19 cellular contexts compared by ENCODE assay signal in genomic region chr5:139807647-139808030, GRCh38. TPM values are rescaled to one million over a fixed set of nuclear protein-coding genes. Genes with fewer than 3 reads are reported as not detected.
A peak's percentile ranks its signal among the peaks of the same experiment; 100 is the strongest.
DNase-seq lines count a peak whose midpoint lies in the region; ATAC-seq, FAIRE-seq and TF ChIP-seq lines count a peak whose summit lies in the region.
"Had no signal": no experiment of that assay in that cellular context is flagged by ENCODE, and none has a peak within 500 bp of the region (broad histone marks: within the 10 kb centered on the region; RNA-seq: fewer than 3 reads in every experiment).

No MANE protein-coding gene starts in this region.

- peaks cover 2% of the 10 kb centered on the region; the same call in 1 of the 2 replicates for H3K9me1 ChIP-seq in IMR-90 (ENCODE audit: insufficient read depth, low read length)

- H3K4me3 ChIP-seq in H7 (ENCODE audit: insufficient read depth, low read depth, low read length): no peak overlapping the region
- no peak overlapping the region for H3K4me3 ChIP-seq in IMR-90 (ENCODE audit: insufficient read depth, low read depth, low read length)
- H3K4me3 ChIP-seq in kidney (ENCODE audit: low read length in 2 of 2): no peak overlapping the region
- H3K4me3 ChIP-seq in spleen: no peak overlapping the region
- H3K4me3 ChIP-seq: HAP-1 had no signal

- no peak overlapping the region for H3K9ac ChIP-seq in IMR-90 (ENCODE audit: low read depth, low read length)
- no peak overlapping the region for H3K9ac ChIP-seq in kidney (ENCODE audit: low read length in 2 of 2)

- no peak overlapping the region for H2AK5ac ChIP-seq in IMR-90 (ENCODE audit: low read depth, low read length)

- BruUV-seq in IMR-90 (replicated peaks; lab: Mats Ljungman, UMichigan): no TSS peak

- WGBS in IMR-90 (ENCODE audit: extremely low coverage in 2 of 2, insufficient read length in 1 of 2), 2 experiments: no CpG with 5 or more reads among the region's 6 CpGs
- 74 to 82% (median 78%) methylated on average over 6 of the region's 6 CpGs for WGBS in spleen, 5 donors

- H3K9me3 Mint-ChIP-seq in CD4-positive, alpha-beta T cell: no peaks in the 10 kb centered on the region
- H3K9me3 Mint-ChIP-seq: CD4-positive, alpha-beta memory T cell; HFFc6 had no signal

- dilution Hi-C loops in IMR-90 (cut with HindIII; ENCODE audit: low sequenced_read_pairs, unreplicated experiment): no loop called here

- intact Hi-C loops in IMR-90 (cut with micrococcal nuclease) (loop anchor here (5.0 kb wide), 1 partner anchor 35 kb away; no protein-coding TSS in a partner anchor), kidney (cut with DNase I) (no loop called here), spleen (cut with DNase I; ENCODE audit: low total_unique reads) (no loop called here)
- intact Hi-C loops in CD4-positive, alpha-beta T cell (cut with DNase I, micrococcal nuclease): no loop called here

- no peak overlapping the region for H3K56ac ChIP-seq in IMR-90 (ENCODE audit: extremely low read depth, insufficient read depth, low read length)

- H3K4me1 ChIP-seq in IMR-90 (ENCODE audit: control insufficient read depth, insufficient read depth, low read length) (no peaks in the 10 kb centered on the region), kidney (ENCODE audit: control insufficient read depth in 1 of 2, insufficient read depth in 1 of 2, low read depth in 1 of 2, low read length in 2 of 2) (no peaks in the 10 kb centered on the region), spleen (no peaks in the 10 kb centered on the region)
- H3K4me1 ChIP-seq: HAP-1 had no signal

- no peaks in the 10 kb centered on the region for H3K79me1 ChIP-seq in IMR-90 (ENCODE audit: low read depth in 1 of 2, low read length in 2 of 2)

- no peaks in the 10 kb centered on the region for H3K27me3 ChIP-seq in H7 (ENCODE audit: control insufficient read depth, insufficient read depth, low read length)
- H3K27me3 ChIP-seq in IMR-90 (ENCODE audit: control insufficient read depth, insufficient read depth, low read length): peaks cover 42% of the 10 kb centered on the region
- H3K27me3 ChIP-seq in spleen (replicated peaks in 1 of 7): peaks cover 0 to 37% (median 0%) of the 10 kb centered on the region in 7 donors
- H3K27me3 ChIP-seq in CD4-positive, alpha-beta T cell (ENCODE audit: control insufficient read depth, insufficient read depth, low read length): peaks cover 10% of the 10 kb centered on the region

- H3K4me2 ChIP-seq in IMR-90 (ENCODE audit: low read depth, low read length): no peak overlapping the region

- no peak overlapping the region for H3K27ac Mint-ChIP-seq in CD4-positive, alpha-beta T cell
- H3K27ac Mint-ChIP-seq: B cell; CD4-positive, alpha-beta memory T cell; HFFc6 had no signal

- peak overlapping the region; percentile 36 for H2AK9ac ChIP-seq in IMR-90 (replicated peaks; ENCODE audit: low read depth, low read length, poor library complexity)

- POLR2A ChIA-PET in IMR-90 (lab: Charles Lee; ENCODE audit: unreplicated experiment): no interaction called here
- POLR2A ChIA-PET in CD4-positive, alpha-beta T cell (lab: Charles Lee): no interaction called here

- H3K36me3 Mint-ChIP-seq in CD4-positive, alpha-beta T cell (ENCODE audit: low read depth): no peaks in the 10 kb centered on the region
- H3K36me3 Mint-ChIP-seq: CD4-positive, alpha-beta memory T cell had no signal

- no peak overlapping the region for H2BK15ac ChIP-seq in IMR-90 (ENCODE audit: low read depth, low read length)

- H2AFZ ChIP-seq in IMR-90 (replicated peaks; ENCODE audit: low read length, poor library complexity): no peak overlapping the region

- ATAC-seq in IMR-90 (ENCODE audit: low read depth): no peak
- no peak for ATAC-seq in HG02759 (IDR thresholded peaks at IDR 0.05; ENCODE audit: unreplicated experiment)
- ATAC-seq in CD4-positive, alpha-beta T cell (ENCODE audit: poor library complexity): no peak

- in situ Hi-C loops in IMR-90 (cut with MboI; ENCODE audit: low sequenced_read_pairs): no loop called here

- H3K4me1 Mint-ChIP-seq in CD4-positive, alpha-beta T cell (ENCODE audit: low read depth): no peaks in the 10 kb centered on the region
- H3K4me1 Mint-ChIP-seq: B cell; CD4-positive, alpha-beta memory T cell had no signal

- peaks cover 42% of the 10 kb centered on the region for H3K27me3 Mint-ChIP-seq in CD4-positive, alpha-beta T cell

- DNase-seq in H7: peak; percentile 51
- no peak for DNase-seq in IMR-90
- DNase-seq in kidney: peak; percentile 2
- peak; percentile 9 for DNase-seq in spleen
- no peak for DNase-seq in activated CD8-positive, alpha-beta memory T cell treated with anti-CD3 and anti-CD28 coated beads for 24 hours
- no peak for DNase-seq in CD4-positive, alpha-beta T cell
- DNase-seq: CD4-positive, alpha-beta memory T cell; DMS153; DMS79 treated with DMSO at 0.1 percent for 48 hours; EL; GOT3; HFFc6 had no signal

- no peak for TF ChIP-seq RAD21 in IMR-90 (IDR thresholded peaks at IDR 0.05; ENCODE audit: low read length)

- no peak overlapping the region for H3K23ac ChIP-seq in IMR-90 (ENCODE audit: low read depth, low read length)

- CTCF ChIA-PET in IMR-90 (lab: Yijun Ruan, JAX): no interaction called here
- CTCF ChIA-PET in CD4-positive, alpha-beta T cell (lab: Charles Lee): interaction anchor here (1.5 kb wide), 1 partner anchor 20 kb away, joined by 4 read pairs; no protein-coding TSS in a partner anchor

- no peak overlapping the region for H2BK5ac ChIP-seq in IMR-90 (ENCODE audit: low read depth, low read length, poor library complexity, severe bottlenecking)

- H4K91ac ChIP-seq in IMR-90 (ENCODE audit: insufficient read depth, low read depth, low read length): no peak overlapping the region

- no peak overlapping the region for H4K8ac ChIP-seq in IMR-90 (ENCODE audit: low read depth in 2 of 2, low read length in 2 of 2)

- H3K4me3 Mint-ChIP-seq in CD4-positive, alpha-beta T cell: no peak overlapping the region
- H3K4me3 Mint-ChIP-seq: B cell; CD4-positive, alpha-beta memory T cell; HFFc6 had no signal

- H3K36me3 ChIP-seq in H7 (replicated peaks; ENCODE audit: control insufficient read depth, insufficient read depth, low read length): no peaks in the 10 kb centered on the region
- no peaks in the 10 kb centered on the region for H3K36me3 ChIP-seq in IMR-90 (ENCODE audit: control insufficient read depth, insufficient read depth, low read length)
- H3K36me3 ChIP-seq in kidney (ENCODE audit: control insufficient read depth in 1 of 2, insufficient read depth in 2 of 2, low read length in 2 of 2): no peaks in the 10 kb centered on the region
- H3K36me3 ChIP-seq in spleen: no peaks in the 10 kb centered on the region
- H3K36me3 ChIP-seq: HAP-1 had no signal

- no peak overlapping the region for H3K4ac ChIP-seq in IMR-90 (ENCODE audit: low read depth, low read length)

- no peak for TF ChIP-seq CTCF in IMR-90 (conservative IDR thresholded peaks at IDR 0.05; ENCODE audit: low read depth, low read length)
- TF ChIP-seq CTCF in kidney (IDR thresholded peaks at IDR 0.05; ENCODE audit: borderline replicate concordance, extremely low read depth, insufficient read depth): no peak
- no peak for TF ChIP-seq CTCF in spleen (IDR thresholded peaks at IDR 0.05 in 8 of 11, conservative IDR thresholded peaks at IDR 0.05 in 3 of 11)
- TF ChIP-seq CTCF in CD4-positive, alpha-beta T cell (IDR thresholded peaks at IDR 0.05): no peak

- no peak overlapping the region for H4K5ac ChIP-seq in IMR-90 (ENCODE audit: low read depth, low read length)

- H3K14ac ChIP-seq in IMR-90 (replicated peaks; ENCODE audit: low read depth, low read length): no peak overlapping the region

- H3K9me3 ChIP-seq in IMR-90 (ENCODE audit: control insufficient read depth, insufficient read depth, low read length): no peaks in the 10 kb centered on the region
- H3K9me3 ChIP-seq in kidney (ENCODE audit: control insufficient read depth in 1 of 2, low read length in 2 of 2): no peaks in the 10 kb centered on the region
- H3K9me3 ChIP-seq in spleen: no peaks in the 10 kb centered on the region
- H3K9me3 ChIP-seq in CD4-positive, alpha-beta T cell (ENCODE audit: control insufficient read depth, low read length): no peaks in the 10 kb centered on the region
- H3K9me3 ChIP-seq: HAP-1 had no signal

- no peak for FAIRE-seq in kidney (lab: Jason Lieb, UNC)
- FAIRE-seq: A204.1, G401.6, GM12891 had no signal

- TF ChIP-seq POLR2A in IMR-90 (IDR thresholded peaks at IDR 0.05; ENCODE audit: low read depth, low read length): no peak
- TF ChIP-seq POLR2A in spleen (IDR thresholded peaks at IDR 0.05): no peak

- H3K27ac ChIP-seq in IMR-90 (ENCODE audit: insufficient read depth, low read length) (no peak overlapping the region), kidney (ENCODE audit: low read depth in 2 of 2, low read length in 2 of 2) (no peak overlapping the region), spleen (no peak overlapping the region)
- no peak overlapping the region for H3K27ac ChIP-seq in CD4-positive, alpha-beta T cell (ENCODE audit: low read depth, low read length)
- H3K27ac ChIP-seq: HL-60 had no signal

- H3K18ac ChIP-seq in IMR-90 (ENCODE audit: low read depth, low read length): no peak overlapping the region

- H4K20me1 ChIP-seq in IMR-90 (ENCODE audit: insufficient read depth, low read length): no peaks in the 10 kb centered on the region

- no peak overlapping the region for H2BK20ac ChIP-seq in IMR-90 (ENCODE audit: low read depth, low read length)

- H2BK120ac ChIP-seq in IMR-90 (ENCODE audit: low read depth, low read length): no peak overlapping the region

TF ChIP-seq in IMR-90, 13 proteins besides CTCF, POLR2A, EP300 and RAD21 (continues in another document):
- TF ChIP-seq MAZ (IDR thresholded peaks at IDR 0.05; ENCODE audit: borderline replicate concordance, low read depth, low read length) (no peak), FOS (IDR thresholded peaks at IDR 0.05; ENCODE audit: low read depth, low read length) (no peak), CHD1 (IDR thresholded peaks at IDR 0.05; ENCODE audit: low read depth, low read length) (no peak), BHLHE40 (IDR thresholded peaks at IDR 0.05; ENCODE audit: low read depth, low read length) (no peak), RFX5 (IDR thresholded peaks at IDR 0.05; ENCODE audit: low read depth, low read length) (no peak)

RNA-seq across cellular contexts. Expression of gene PSD2, which starts 12.0 kb away (rescaled TPM):
- total RNA-seq in H7 (2014; rRNA removed; shearing (Covaris generic)): 0.10 and 0.33 TPM in 2 replicates
- total RNA-seq in IMR-90 (2012; rRNA removed): not detected in 2 replicates
- 0.03 and 0.05 TPM in 2 replicates for polyA plus RNA-seq in IMR-90 (2012; rRNA removed)
- polyA plus RNA-seq in IMR-90 (2012; cell fraction: cytosol; rRNA removed): 0.03 and 0.06 TPM in 2 replicates
- 0.11 and 0.16 TPM in 2 replicates for polyA plus RNA-seq in IMR-90 (2012; cell fraction: nucleus; rRNA removed; ENCODE audit: low replicate concordance)
- 0.13 TPM for total RNA-seq in kidney
- 0.09 TPM for polyA plus RNA-seq in kidney (ENCODE audit: insufficient read depth, low read depth, low replicate concordance)
- under 1 TPM in 6 of 7 donors, not detected in 1; 0.09 to 0.42 (median 0.25) TPM for total RNA-seq in spleen
- under 1 TPM; 0.03 to 0.24 (median 0.05) TPM for polyA plus RNA-seq in spleen
- total RNA-seq in CD4-positive, alpha-beta T cell: under 1 TPM in 1 of 2 experiments, not detected in 1; 0.08 TPM
- total RNA-seq: CD4-positive, alpha-beta memory T cell had no signal
- polyA plus RNA-seq: CD4-positive, alpha-beta memory T cell had no signal

Comparison
In these comparisons a context has a peak if more than half of its experiments do, and no peak if none do; other contexts are left out.
1. DNase-seq: peak in H7 (single experiment), kidney (single experiment) and spleen (single experiment); none in IMR-90 (single experiment), activated CD8-positive, alpha-beta memory T cell treated with anti-CD3 and anti-CD28 coated beads for 24 hours (single experiment) and CD4-positive, alpha-beta T cell (0 of 10).